ENCODE assay signal across 8 cellular contexts in the genomic region with DNA sequence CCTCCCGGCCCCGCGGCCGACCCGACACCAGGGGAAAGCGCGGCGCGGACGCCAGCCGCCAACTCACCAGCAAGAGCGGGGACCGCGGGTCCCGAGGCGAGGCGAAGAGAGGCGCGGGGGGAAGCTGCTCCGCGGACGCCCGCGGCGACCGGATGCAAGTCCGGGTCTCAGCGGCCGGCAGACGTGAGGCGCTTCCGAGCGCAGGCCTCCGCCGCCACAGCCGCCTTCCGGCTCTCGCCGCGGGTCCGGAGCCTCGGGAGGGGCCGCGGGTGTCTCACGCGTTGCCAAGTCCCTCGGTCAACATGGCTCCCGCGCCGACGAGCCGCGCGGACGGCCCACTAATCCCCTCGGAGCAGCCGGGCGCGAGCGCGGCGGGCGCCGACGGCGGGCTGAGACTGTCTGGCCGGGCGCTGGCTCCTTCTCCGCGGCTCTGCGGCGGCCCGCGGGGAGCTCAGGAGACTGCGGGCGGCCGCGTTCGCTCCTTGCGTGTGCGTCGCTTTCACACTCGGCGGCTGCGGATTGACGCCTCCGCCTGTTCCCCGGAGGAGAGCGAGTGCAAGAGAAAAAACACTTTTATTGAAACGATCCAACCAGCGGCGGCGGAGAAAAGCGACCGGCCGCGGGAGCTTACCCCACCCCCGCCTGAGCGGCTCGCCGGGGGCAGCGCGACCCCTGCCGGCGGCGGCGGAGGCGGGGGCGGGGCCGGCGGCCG. TPM values are rescaled to one million over a fixed set of nuclear protein-coding genes. Genes with fewer than 3 reads are reported as not detected.
DNase-seq lines count a peak whose midpoint lies in the region; ATAC-seq, FAIRE-seq and TF ChIP-seq lines count a peak whose summit lies in the region.

Gene CDK17, minus strand, starts transcription at position 521 of the 712 bp plus-strand sequence. CDS start 65,603 bp downstream, outside the sequence.

- H3K27me3 Mint-ChIP-seq in T-helper 1 cell treated with Interleukin-12 subunit alpha and Interleukin-12 subunit beta and Interleukin-4 antibody, amounts not matched to agents 30 μg/mL and 1 μg/mL, for 36 hours (ENCODE audit: low read depth) = no peaks in the 10 kb centered on the region

- DNase-seq in GM13976 (ENCODE audit: low spot score) (peak; percentile 89), NCI-H146 (lab: John Stamatoyannopoulos, UW) (peak; percentile 83), amniotic stem cell (lab: John Stamatoyannopoulos, UW) (peak; percentile 46), left ventricle myocardium superior (peak; percentile 92), pulmonary artery endothelial cell (ENCODE audit: low read depth, low spot score) (no peak), urothelium cell line (ENCODE audit: low spot score) (peak; percentile 83)

- FAIRE-seq in urothelium cell line (lab: Jason Lieb, UNC) = no peak

- peaks cover 47% of the 10 kb centered on the region for H3K4me1 Mint-ChIP-seq in T-helper 1 cell treated with Interleukin-12 subunit alpha and Interleukin-12 subunit beta and Interleukin-4 antibody, amounts not matched to agents 30 μg/mL and 1 μg/mL, for 36 hours (ENCODE audit: low read depth)

- intact Hi-C loops in left ventricle myocardium superior (cut with micrococcal nuclease) = loop anchor here (5.0 kb wide), 1 partner anchor 338 kb away; no protein-coding TSS in a partner anchor

- in situ Hi-C loops in GM13976 (cut with MboI; ENCODE audit: low sequenced_read_pairs, unreplicated experiment) = loop anchor here (10.0 to 25.0 kb wide), 3 partner anchors 85 to 338 kb away; partner anchors contain the start of gene CFAP54

- no peaks in the 10 kb centered on the region for H3K9me3 Mint-ChIP-seq in T-helper 1 cell treated with Interleukin-12 subunit alpha and Interleukin-12 subunit beta and Interleukin-4 antibody, amounts not matched to agents 30 μg/mL and 1 μg/mL, for 36 hours

- TF ChIP-seq CTCF in GM13976 (IDR thresholded peaks at IDR 0.05; ENCODE audit: borderline replicate concordance, control extremely low read depth, extremely low read depth, insufficient read depth, missing control alignments) = peak; percentile 48

- peak within 1 kb of the TSS; percentile 97 for H3K27ac Mint-ChIP-seq in T-helper 1 cell treated with Interleukin-12 subunit alpha and Interleukin-12 subunit beta and Interleukin-4 antibody, amounts not matched to agents 30 μg/mL and 1 μg/mL, for 36 hours

- ATAC-seq in HG02852 (IDR thresholded peaks at IDR 0.05; ENCODE audit: unreplicated experiment) (peak; percentile 41), left ventricle myocardium superior (peak; percentile 91)

- H3K36me3 Mint-ChIP-seq in T-helper 1 cell treated with Interleukin-12 subunit alpha and Interleukin-12 subunit beta and Interleukin-4 antibody, amounts not matched to agents 30 μg/mL and 1 μg/mL, for 36 hours (ENCODE audit: low read depth) = no peaks in the 10 kb centered on the region

- peak within 1 kb of the TSS; percentile 98 for H3K4me3 Mint-ChIP-seq in T-helper 1 cell treated with Interleukin-12 subunit alpha and Interleukin-12 subunit beta and Interleukin-4 antibody, amounts not matched to agents 30 μg/mL and 1 μg/mL, for 36 hours

RNA-seq across cellular contexts. Expression of gene CDK17, which starts in this region (rescaled TPM):
- 16.6 TPM for total RNA-seq in left ventricle myocardium superior
- 224 and 273 TPM in 2 replicates for total RNA-seq in pulmonary artery endothelial cell

Comparison
In these comparisons a context has a peak if more than half of its experiments do, and no peak if none do; other contexts are left out.
1. RNA of gene CDK17 (total RNA-seq): 224 to 273 TPM in pulmonary artery endothelial cell; 16.6 TPM in left ventricle myocardium superior (single experiment); every median in the first group is over 10 times any median in the second.